In genomic region chr4:30929649-30930048, GRCh38 we compare ENCODE assay signal across 26 cellular contexts.
"Had no signal": no experiment of that assay in that cellular context is flagged by ENCODE, and none has a peak within 500 bp of the region (broad histone marks: within the 10 kb centered on the region; RNA-seq: fewer than 3 reads in every experiment).

No MANE protein-coding gene starts in this region.

- DNase-seq: activated CD4-positive, alpha-beta memory T cell treated with anti-CD3 and anti-CD28 coated beads for 36 hours; activated CD4-positive, alpha-beta T cell treated with anti-CD3 and anti-CD28 coated beads for 48 hours; activated CD4-positive, CD25-positive, alpha-beta regulatory T cell treated with anti-CD3 and anti-CD28 coated beads, Interleukin-2, amount 50 U/mL, for 72 hours; activated CD8-positive, alpha-beta memory T cell treated with anti-CD3 and anti-CD28 coated beads for 24 hours; activated effector memory CD4-positive, alpha-beta T cell treated with anti-CD3 and anti-CD28 coated beads, Interleukin-2, amount 50 U/mL, for 16 hours; activated naive CD4-positive, alpha-beta T cell treated with Interleukin-2 at 50 U/mL for 16 hours; activated naive CD8-positive, alpha-beta T cell treated with anti-CD3 and anti-CD28 coated beads, Interleukin-2, amount 50 U/mL, for 24 hours; activated T-cell treated with anti-CD3 and anti-CD28 coated beads, Interleukin-2, amount 50 U/mL, for 4 hours; amniotic stem cell; NCI-H1092 treated with DMSO at 0.1 percent for 48 hours; NCI-H1417 treated with DMSO at 0.1 percent for 48 hours; NCI-H1694 treated with DMSO at 0.1 percent for 48 hours; NCI-H2029 treated with DMSO at 0.1 percent for 48 hours; NCI-H345; NCI-H510A; Peyer's patch; SHP77 treated with DMSO at 0.1 percent for 48 hours; SW 1271 had no signal

- H3K4me2 ChIP-seq: KMS-11 had no signal

- H3K4me1 Mint-ChIP-seq: activated naive CD8-positive, alpha-beta T cell treated with anti-CD3 and anti-CD28 coated beads, Interleukin-2, amount 50 U/mL, for 24 hours had no signal

- H3K36me3 ChIP-seq: ascending aorta, cardiac muscle cell, Peyer's patch had no signal

- H3K9me3 Mint-ChIP-seq: brain had no signal

- H3K27ac ChIP-seq: cardiac muscle cell, KMS-11, Peyer's patch, SK-N-MC had no signal

- H3K4me3 ChIP-seq: ascending aorta, cardiac muscle cell, Peyer's patch, SK-N-MC had no signal

- H3K27ac Mint-ChIP-seq: activated CD4-positive, alpha-beta memory T cell treated with anti-CD3 and anti-CD28 coated beads for 36 hours; activated naive CD4-positive, alpha-beta T cell treated with anti-CD3 and anti-CD28 coated beads, Interleukin-2, amount 50 U/mL, for 72 hours; activated naive CD8-positive, alpha-beta T cell treated with anti-CD3 and anti-CD28 coated beads, Interleukin-2, amount 50 U/mL, for 24 hours; brain; T-helper 1 cell treated with Interleukin-12 subunit alpha and Interleukin-12 subunit beta and Interleukin-4 antibody, amounts not matched to agents 30 μg/mL and 1 μg/mL, for 36 hours; WTC11 had no signal

- H3K9me3 ChIP-seq: ascending aorta, Peyer's patch had no signal

- H3K27me3 ChIP-seq: ascending aorta, cardiac muscle cell, Peyer's patch had no signal

- H3K36me3 Mint-ChIP-seq: activated CD4-positive, alpha-beta memory T cell treated with anti-CD3 and anti-CD28 coated beads for 36 hours; activated naive CD4-positive, alpha-beta T cell treated with anti-CD3 and anti-CD28 coated beads, Interleukin-2, amount 50 U/mL, for 72 hours; WTC11 had no signal

- H3K27me3 Mint-ChIP-seq: activated CD4-positive, alpha-beta memory T cell treated with anti-CD3 and anti-CD28 coated beads for 36 hours; activated naive CD8-positive, alpha-beta T cell treated with anti-CD3 and anti-CD28 coated beads, Interleukin-2, amount 50 U/mL, for 24 hours; brain had no signal

- H3K9ac ChIP-seq: KMS-11 had no signal

- H3K4me1 ChIP-seq: Peyer's patch had no signal

- H3K4me3 Mint-ChIP-seq: activated CD4-positive, alpha-beta memory T cell treated with anti-CD3 and anti-CD28 coated beads for 36 hours; activated naive CD8-positive, alpha-beta T cell treated with anti-CD3 and anti-CD28 coated beads, Interleukin-2, amount 50 U/mL, for 24 hours; activated T-cell treated with anti-CD3 and anti-CD28 coated beads, Interleukin-2, amount 50 U/mL, for 4 hours; brain; T-helper 1 cell treated with Interleukin-12 subunit alpha and Interleukin-12 subunit beta and Interleukin-4 antibody, amounts not matched to agents 30 μg/mL and 1 μg/mL, for 36 hours; WTC11 had no signal
